In genomic region chr5:90473321-90474234, GRCh38 we compare ENCODE assay signal across 1 cellular context.
TF ChIP-seq lines count a peak whose summit lies in the region.

No MANE protein-coding gene starts in this region.

TF ChIP-seq in HEK293, 187 proteins besides CTCF, POLR2A, EP300 and RAD21 (continued from another document):
- TF ChIP-seq SCRT1 (tag by site-specific recombination; IDR thresholded peaks at IDR 0.05; ENCODE audit: borderline replicate concordance) = peak; percentile 68; the same call in 1 of the 2 replicates
- no peak for TF ChIP-seq ZNF311 (tag by site-specific recombination; IDR thresholded peaks at IDR 0.05; ENCODE audit: borderline replicate concordance)
- 0 out of 2 replicates have a peak, but pooled peaks have one; percentile 18 for TF ChIP-seq KLF17 (tag by site-specific recombination; IDR thresholded peaks at IDR 0.05)
- TF ChIP-seq, protein P1, sequence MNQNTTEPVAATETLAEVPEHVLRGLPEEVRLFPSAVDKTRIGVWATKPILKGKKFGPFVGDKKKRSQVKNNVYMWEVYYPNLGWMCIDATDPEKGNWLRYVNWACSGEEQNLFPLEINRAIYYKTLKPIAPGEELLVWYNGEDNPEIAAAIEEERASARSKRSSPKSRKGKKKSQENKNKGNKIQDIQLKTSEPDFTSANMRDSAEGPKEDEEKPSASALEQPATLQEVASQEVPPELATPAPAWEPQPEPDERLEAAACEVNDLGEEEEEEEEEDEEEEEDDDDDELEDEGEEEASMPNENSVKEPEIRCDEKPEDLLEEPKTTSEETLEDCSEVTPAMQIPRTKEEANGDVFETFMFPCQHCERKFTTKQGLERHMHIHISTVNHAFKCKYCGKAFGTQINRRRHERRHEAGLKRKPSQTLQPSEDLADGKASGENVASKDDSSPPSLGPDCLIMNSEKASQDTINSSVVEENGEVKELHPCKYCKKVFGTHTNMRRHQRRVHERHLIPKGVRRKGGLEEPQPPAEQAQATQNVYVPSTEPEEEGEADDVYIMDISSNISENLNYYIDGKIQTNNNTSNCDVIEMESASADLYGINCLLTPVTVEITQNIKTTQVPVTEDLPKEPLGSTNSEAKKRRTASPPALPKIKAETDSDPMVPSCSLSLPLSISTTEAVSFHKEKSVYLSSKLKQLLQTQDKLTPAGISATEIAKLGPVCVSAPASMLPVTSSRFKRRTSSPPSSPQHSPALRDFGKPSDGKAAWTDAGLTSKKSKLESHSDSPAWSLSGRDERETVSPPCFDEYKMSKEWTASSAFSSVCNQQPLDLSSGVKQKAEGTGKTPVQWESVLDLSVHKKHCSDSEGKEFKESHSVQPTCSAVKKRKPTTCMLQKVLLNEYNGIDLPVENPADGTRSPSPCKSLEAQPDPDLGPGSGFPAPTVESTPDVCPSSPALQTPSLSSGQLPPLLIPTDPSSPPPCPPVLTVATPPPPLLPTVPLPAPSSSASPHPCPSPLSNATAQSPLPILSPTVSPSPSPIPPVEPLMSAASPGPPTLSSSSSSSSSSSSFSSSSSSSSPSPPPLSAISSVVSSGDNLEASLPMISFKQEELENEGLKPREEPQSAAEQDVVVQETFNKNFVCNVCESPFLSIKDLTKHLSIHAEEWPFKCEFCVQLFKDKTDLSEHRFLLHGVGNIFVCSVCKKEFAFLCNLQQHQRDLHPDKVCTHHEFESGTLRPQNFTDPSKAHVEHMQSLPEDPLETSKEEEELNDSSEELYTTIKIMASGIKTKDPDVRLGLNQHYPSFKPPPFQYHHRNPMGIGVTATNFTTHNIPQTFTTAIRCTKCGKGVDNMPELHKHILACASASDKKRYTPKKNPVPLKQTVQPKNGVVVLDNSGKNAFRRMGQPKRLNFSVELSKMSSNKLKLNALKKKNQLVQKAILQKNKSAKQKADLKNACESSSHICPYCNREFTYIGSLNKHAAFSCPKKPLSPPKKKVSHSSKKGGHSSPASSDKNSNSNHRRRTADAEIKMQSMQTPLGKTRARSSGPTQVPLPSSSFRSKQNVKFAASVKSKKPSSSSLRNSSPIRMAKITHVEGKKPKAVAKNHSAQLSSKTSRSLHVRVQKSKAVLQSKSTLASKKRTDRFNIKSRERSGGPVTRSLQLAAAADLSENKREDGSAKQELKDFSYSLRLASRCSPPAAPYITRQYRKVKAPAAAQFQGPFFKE (tag by site-specific recombination; IDR thresholded peaks at IDR 0.05; ENCODE audit: borderline replicate concordance) = 0 out of 2 replicates have a peak, but pooled peaks have one; percentile 22
- TF ChIP-seq, protein P2, sequence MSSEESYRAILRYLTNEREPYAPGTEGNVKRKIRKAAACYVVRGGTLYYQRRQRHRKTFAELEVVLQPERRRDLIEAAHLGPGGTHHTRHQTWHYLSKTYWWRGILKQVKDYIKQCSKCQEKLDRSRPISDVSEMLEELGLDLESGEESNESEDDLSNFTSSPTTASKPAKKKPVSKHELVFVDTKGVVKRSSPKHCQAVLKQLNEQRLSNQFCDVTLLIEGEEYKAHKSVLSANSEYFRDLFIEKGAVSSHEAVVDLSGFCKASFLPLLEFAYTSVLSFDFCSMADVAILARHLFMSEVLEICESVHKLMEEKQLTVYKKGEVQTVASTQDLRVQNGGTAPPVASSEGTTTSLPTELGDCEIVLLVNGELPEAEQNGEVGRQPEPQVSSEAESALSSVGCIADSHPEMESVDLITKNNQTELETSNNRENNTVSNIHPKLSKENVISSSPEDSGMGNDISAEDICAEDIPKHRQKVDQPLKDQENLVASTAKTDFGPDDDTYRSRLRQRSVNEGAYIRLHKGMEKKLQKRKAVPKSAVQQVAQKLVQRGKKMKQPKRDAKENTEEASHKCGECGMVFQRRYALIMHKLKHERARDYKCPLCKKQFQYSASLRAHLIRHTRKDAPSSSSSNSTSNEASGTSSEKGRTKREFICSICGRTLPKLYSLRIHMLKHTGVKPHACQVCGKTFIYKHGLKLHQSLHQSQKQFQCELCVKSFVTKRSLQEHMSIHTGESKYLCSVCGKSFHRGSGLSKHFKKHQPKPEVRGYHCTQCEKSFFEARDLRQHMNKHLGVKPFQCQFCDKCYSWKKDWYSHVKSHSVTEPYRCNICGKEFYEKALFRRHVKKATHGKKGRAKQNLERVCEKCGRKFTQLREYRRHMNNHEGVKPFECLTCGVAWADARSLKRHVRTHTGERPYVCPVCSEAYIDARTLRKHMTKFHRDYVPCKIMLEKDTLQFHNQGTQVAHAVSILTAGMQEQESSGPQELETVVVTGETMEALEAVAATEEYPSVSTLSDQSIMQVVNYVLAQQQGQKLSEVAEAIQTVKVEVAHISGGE (tag by site-specific recombination; conservative IDR thresholded peaks at IDR 0.05; ENCODE audit: low read depth) = no peak
- TF ChIP-seq ZNF610 (tag by site-specific recombination; IDR thresholded peaks at IDR 0.05; ENCODE audit: borderline replicate concordance) = 0 out of 2 replicates have a peak, but pooled peaks have one; percentile 24
- TF ChIP-seq ZNF394 (tag by site-specific recombination; IDR thresholded peaks at IDR 0.05; ENCODE audit: borderline replicate concordance) = 0 out of 2 replicates have a peak, but pooled peaks have one; percentile 33
- TF ChIP-seq ZNF335 (tag by site-specific recombination; conservative IDR thresholded peaks at IDR 0.05) = peak; percentile 87
- no peak for TF ChIP-seq HOXC10 (CRISPR knock-in tag; IDR thresholded peaks at IDR 0.05)
- TF ChIP-seq ZBTB17 (tag by site-specific recombination; IDR thresholded peaks at IDR 0.05) = 0 out of 2 replicates have a peak, but pooled peaks have one; percentile 4
- no peak for TF ChIP-seq ZNF776 (tag by site-specific recombination; IDR thresholded peaks at IDR 0.05; ENCODE audit: borderline replicate concordance)
- TF ChIP-seq ZNF600 (tag by site-specific recombination; IDR thresholded peaks at IDR 0.05) = peak; percentile 64; the same call in 1 of the 2 replicates
- peak; percentile 92 for TF ChIP-seq SCRT2 (tag by site-specific recombination; IDR thresholded peaks at IDR 0.05)
- TF ChIP-seq ZNF473 (tag by site-specific recombination; IDR thresholded peaks at IDR 0.05) = no peak
- 0 out of 2 replicates have a peak, but pooled peaks have one; percentile 45 for TF ChIP-seq ZNF837 (tag by site-specific recombination; IDR thresholded peaks at IDR 0.05)
- TF ChIP-seq, protein P3, sequence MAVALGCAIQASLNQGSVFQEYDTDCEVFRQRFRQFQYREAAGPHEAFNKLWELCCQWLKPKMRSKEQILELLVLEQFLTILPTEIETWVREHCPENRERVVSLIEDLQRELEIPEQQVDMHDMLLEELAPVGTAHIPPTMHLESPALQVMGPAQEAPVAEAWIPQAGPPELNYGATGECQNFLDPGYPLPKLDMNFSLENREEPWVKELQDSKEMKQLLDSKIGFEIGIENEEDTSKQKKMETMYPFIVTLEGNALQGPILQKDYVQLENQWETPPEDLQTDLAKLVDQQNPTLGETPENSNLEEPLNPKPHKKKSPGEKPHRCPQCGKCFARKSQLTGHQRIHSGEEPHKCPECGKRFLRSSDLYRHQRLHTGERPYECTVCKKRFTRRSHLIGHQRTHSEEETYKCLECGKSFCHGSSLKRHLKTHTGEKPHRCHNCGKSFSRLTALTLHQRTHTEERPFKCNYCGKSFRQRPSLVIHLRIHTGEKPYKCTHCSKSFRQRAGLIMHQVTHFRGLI (tag by site-specific recombination; IDR thresholded peaks at IDR 0.05) = 0 out of 2 replicates have a peak, but pooled peaks have one; percentile 57
- 0 out of 2 replicates have a peak, but pooled peaks have one; percentile 42 for TF ChIP-seq REPIN1 (tag by site-specific recombination; IDR thresholded peaks at IDR 0.05; ENCODE audit: low read depth)
- TF ChIP-seq ZNF654 (tag by site-specific recombination; IDR thresholded peaks at IDR 0.05; ENCODE audit: low read depth) = no peak
- peak; percentile 72 for TF ChIP-seq ZBTB48 (tag by site-specific recombination; IDR thresholded peaks at IDR 0.05)
- TF ChIP-seq, protein P4, sequence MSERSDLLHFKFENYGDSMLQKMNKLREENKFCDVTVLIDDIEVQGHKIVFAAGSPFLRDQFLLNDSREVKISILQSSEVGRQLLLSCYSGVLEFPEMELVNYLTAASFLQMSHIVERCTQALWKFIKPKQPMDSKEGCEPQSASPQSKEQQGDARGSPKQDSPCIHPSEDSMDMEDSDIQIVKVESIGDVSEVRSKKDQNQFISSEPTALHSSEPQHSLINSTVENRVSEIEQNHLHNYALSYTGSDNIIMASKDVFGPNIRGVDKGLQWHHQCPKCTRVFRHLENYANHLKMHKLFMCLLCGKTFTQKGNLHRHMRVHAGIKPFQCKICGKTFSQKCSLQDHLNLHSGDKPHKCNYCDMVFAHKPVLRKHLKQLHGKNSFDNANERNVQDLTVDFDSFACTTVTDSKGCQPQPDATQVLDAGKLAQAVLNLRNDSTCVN (tag by site-specific recombination; optimal IDR thresholded peaks at IDR 0.05) = peak; percentile 93
- TF ChIP-seq ZSCAN16 (tag by site-specific recombination; IDR thresholded peaks at IDR 0.05) = peak; percentile 31; the same call in 1 of the 2 replicates
- TF ChIP-seq ZNF24 (tag by site-specific recombination; IDR thresholded peaks at IDR 0.05) = no peak
- TF ChIP-seq ZNF391 (tag by site-specific recombination; IDR thresholded peaks at IDR 0.05; ENCODE audit: borderline replicate concordance, low read depth) = no peak
- TF ChIP-seq ZNF558 (tag by site-specific recombination; IDR thresholded peaks at IDR 0.05) = 0 out of 2 replicates have a peak, but pooled peaks have one; percentile 11
- 0 out of 2 replicates have a peak, but pooled peaks have one; percentile 8 for TF ChIP-seq ZSCAN4 (tag by site-specific recombination; IDR thresholded peaks at IDR 0.05)
- 0 out of 2 replicates have a peak, but pooled peaks have one; percentile 23 for TF ChIP-seq ZNF623 (tag by site-specific recombination; IDR thresholded peaks at IDR 0.05)
